ENCODE assay signal across 16 cellular contexts in the genomic region with DNA sequence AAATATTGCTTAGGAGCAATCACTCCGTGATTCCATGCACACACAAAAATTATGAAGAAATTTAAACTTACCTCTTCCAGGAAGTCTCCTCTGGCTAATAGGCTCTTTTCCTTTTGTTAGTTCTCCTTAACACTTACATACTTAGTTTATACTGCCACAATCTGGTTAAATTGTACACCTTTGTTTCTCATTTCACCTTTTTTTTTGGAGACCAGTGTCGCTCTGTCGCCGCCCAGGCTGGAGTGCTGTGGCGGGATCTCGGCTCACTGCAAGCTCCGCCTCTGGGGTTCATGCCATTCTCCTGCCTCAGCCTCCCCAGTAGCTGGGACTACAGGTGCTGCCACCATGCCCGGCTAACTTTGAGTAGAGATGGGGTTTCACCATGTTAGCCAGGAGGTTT. TPM values are rescaled to one million over a fixed set of nuclear protein-coding genes. Genes with fewer than 3 reads are reported as not detected.
"Had no signal": no experiment of that assay in that cellular context is flagged by ENCODE, and none has a peak within 500 bp of the region (broad histone marks: within the 10 kb centered on the region; RNA-seq: fewer than 3 reads in every experiment).

No MANE protein-coding gene starts in this region.

- H3K27ac Mint-ChIP-seq: activated B cell treated with CpG ODN at 0.5 μM for 24 hours; activated CD4-positive, alpha-beta T cell treated with anti-CD3 and anti-CD28 coated beads, Interleukin-2, amount 10 ng/mL, durations not matched to agents 24 days and 14 days; activated CD8-positive, alpha-beta T cell treated with anti-CD3 and anti-CD28 coated beads, Interleukin-2, amount 10 ng/mL, durations not matched to agents 7 days and 5 days; activated naive CD4-positive, alpha-beta T cell treated with anti-CD3 and anti-CD28 coated beads for 36 hours; T-helper 1 cell treated with Interleukin-12 subunit alpha and Interleukin-12 subunit beta and Interleukin-4 antibody, amounts not matched to agents 30 μg/mL and 1 μg/mL, for 36 hours had no signal

- ATAC-seq: activated CD8-positive, alpha-beta T cell treated with anti-CD3 and anti-CD28 coated beads, Interleukin-2, amount 10 ng/mL, durations not matched to agents 7 days and 5 days; left lung had no signal

- H3K9me3 Mint-ChIP-seq: activated B cell treated with CpG ODN at 0.5 μM for 24 hours; activated CD4-positive, alpha-beta T cell treated with anti-CD3 and anti-CD28 coated beads, Interleukin-2, amount 10 ng/mL, durations not matched to agents 24 days and 14 days; activated naive CD4-positive, alpha-beta T cell treated with anti-CD3 and anti-CD28 coated beads for 36 hours; naive B cell; T-helper 1 cell treated with Interleukin-12 subunit alpha and Interleukin-12 subunit beta and Interleukin-4 antibody, amounts not matched to agents 30 μg/mL and 1 μg/mL, for 36 hours had no signal

- H3K27me3 Mint-ChIP-seq: activated B cell treated with CpG ODN at 0.5 μM for 24 hours; activated CD4-positive, alpha-beta T cell treated with anti-CD3 and anti-CD28 coated beads, Interleukin-2, amount 10 ng/mL, durations not matched to agents 24 days and 14 days; naive B cell had no signal

- H3K4me3 Mint-ChIP-seq: activated CD4-positive, alpha-beta T cell treated with anti-CD3 and anti-CD28 coated beads, Interleukin-2, amount 10 ng/mL, durations not matched to agents 24 days and 14 days; activated naive CD4-positive, alpha-beta T cell treated with anti-CD3 and anti-CD28 coated beads for 36 hours; T-helper 1 cell treated with Interleukin-12 subunit alpha and Interleukin-12 subunit beta and Interleukin-4 antibody, amounts not matched to agents 30 μg/mL and 1 μg/mL, for 36 hours had no signal

- DNase-seq: activated B cell treated with CpG ODN at 0.5 μM for 24 hours; activated CD4-positive, alpha-beta T cell treated with anti-CD3 and anti-CD28 coated beads, Interleukin-2, amount 10 ng/mL, durations not matched to agents 24 days and 14 days; activated CD8-positive, alpha-beta memory T cell treated with anti-CD3 and anti-CD28 coated beads, Interleukin-2, amount 50 U/mL, for 4 hours; activated CD8-positive, alpha-beta T cell treated with anti-CD3 and anti-CD28 coated beads, Interleukin-2, amount 10 ng/mL, durations not matched to agents 7 days and 5 days; activated naive CD4-positive, alpha-beta T cell treated with anti-CD3 and anti-CD28 coated beads for 36 hours; caudate nucleus; left lung; naive B cell; sigmoid colon; stimulated activated CD4-positive, alpha-beta T cell treated with anti-CD3 and anti-CD28 coated beads, Interleukin-1b, Interleukin-23, amount 100 ng/mL, for 48 hours had no signal

RNA-seq across cellular contexts. Expression of a gene that starts 30.5 kb away (rescaled TPM):
- total RNA-seq: esophagus muscularis mucosa, glomerular endothelial cell, mononuclear cell, omental fat pad, sigmoid colon, thoracic aorta had no signal
